In the genomic region with DNA sequence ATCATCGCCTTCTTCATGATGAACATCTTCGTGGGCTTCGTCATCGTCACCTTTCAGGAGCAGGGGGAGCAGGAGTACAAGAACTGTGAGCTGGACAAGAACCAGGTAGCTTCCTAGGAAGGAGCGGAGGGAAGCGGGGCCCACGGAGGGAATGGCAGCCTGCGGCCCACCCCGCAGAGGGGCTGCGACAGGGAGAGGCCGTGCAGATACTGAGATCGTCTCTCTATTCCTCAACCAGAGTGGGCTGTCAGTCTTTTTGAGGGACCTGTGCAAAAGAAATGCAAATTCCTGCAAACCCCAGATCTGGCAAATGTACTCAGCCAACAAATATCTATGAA, we compare ENCODE assay signal across 29 cellular contexts.
"Had no signal": no experiment of that assay in that cellular context is flagged by ENCODE, and none has a peak within 500 bp of the region (broad histone marks: within the 10 kb centered on the region; RNA-seq: fewer than 3 reads in every experiment).

No MANE protein-coding gene starts in this region.

- H3K27ac ChIP-seq: brain microvascular endothelial cell, colonic mucosa, epithelial cell of prostate, esophagus squamous epithelium, gastroesophageal sphincter, heart right ventricle had no signal

- H3K9me3 ChIP-seq: colonic mucosa, esophagus squamous epithelium, gastroesophageal sphincter, heart right ventricle had no signal

- ATAC-seq: activated CD4-positive, alpha-beta T cell treated with anti-CD3 and anti-CD28 coated beads for 36 hours; activated CD8-positive, alpha-beta memory T cell treated with anti-CD3 and anti-CD28 coated beads, Interleukin-2, amount 10 ng/mL, durations not matched to agents 7 days and 5 days; activated CD8-positive, alpha-beta T cell treated with anti-CD3 and anti-CD28 coated beads, Interleukin-2, amount 10 ng/mL, durations not matched to agents 7 days and 5 days; activated naive CD4-positive, alpha-beta T cell treated with anti-CD3 and anti-CD28 coated beads, Interleukin-2, amount 50 U/mL, for 72 hours; gastroesophageal sphincter; heart right ventricle; T-helper 17 cell had no signal

- FAIRE-seq: astrocyte, bronchial epithelial cell, endometrium, endothelial cell of umbilical vein had no signal

- DNase-seq: activated CD4-positive, alpha-beta T cell treated with anti-CD3 and anti-CD28 coated beads for 36 hours; activated CD4-positive, alpha-beta T cell treated with anti-CD3 and anti-CD28 coated beads, Interleukin-2, amount 10 ng/mL, durations not matched to agents 24 days and 14 days; activated CD4-positive, CD25-positive, alpha-beta regulatory T cell; activated CD4-positive, CD25-positive, alpha-beta regulatory T cell treated with anti-CD3 and anti-CD28 coated beads, Interleukin-2, amount 50 U/mL, for 72 hours; activated CD8-positive, alpha-beta memory T cell treated with anti-CD3 and anti-CD28 coated beads, Interleukin-2, amount 10 ng/mL, durations not matched to agents 7 days and 5 days; activated CD8-positive, alpha-beta memory T cell treated with anti-CD3 and anti-CD28 coated beads, Interleukin-2, amount 50 U/mL, for 4 hours; activated CD8-positive, alpha-beta T cell treated with anti-CD3 and anti-CD28 coated beads, Interleukin-2, amount 10 ng/mL, durations not matched to agents 7 days and 5 days; activated gamma-delta T cell; activated naive CD4-positive, alpha-beta T cell; activated naive CD4-positive, alpha-beta T cell treated with anti-CD3 and anti-CD28 coated beads, Interleukin-2, amount 10 ng/mL, durations not matched to agents 7 days and 5 days; activated naive CD8-positive, alpha-beta T cell treated with anti-CD3 and anti-CD28 coated beads, Interleukin-2, amount 10 ng/mL, durations not matched to agents 7 days and 5 days; activated T-cell treated with anti-CD3 and anti-CD28 coated beads, Interleukin-2, amount 50 U/mL, for 1 hour; activated T-cell treated with anti-CD3 and anti-CD28 coated beads, Interleukin-2, amount 50 U/mL, for 48 hours; brain microvascular endothelial cell; colonic mucosa; effector CD8-positive, alpha-beta T cell; esophagus squamous epithelium; foreskin melanocyte; heart right ventricle; T-helper 1 cell; T-helper 17 cell; T1000 had no signal

- H3K4me3 ChIP-seq: colonic mucosa, esophagus squamous epithelium, gastroesophageal sphincter, heart right ventricle had no signal

- H3K4me1 ChIP-seq: colonic mucosa had no signal

- H3K36me3 ChIP-seq: brain microvascular endothelial cell, colonic mucosa had no signal

- H3K27me3 ChIP-seq: brain microvascular endothelial cell, colonic mucosa, esophagus squamous epithelium, gastroesophageal sphincter, heart right ventricle had no signal
